Comparison of ENCODE assay signal across 1 cellular context in the genomic region with DNA sequence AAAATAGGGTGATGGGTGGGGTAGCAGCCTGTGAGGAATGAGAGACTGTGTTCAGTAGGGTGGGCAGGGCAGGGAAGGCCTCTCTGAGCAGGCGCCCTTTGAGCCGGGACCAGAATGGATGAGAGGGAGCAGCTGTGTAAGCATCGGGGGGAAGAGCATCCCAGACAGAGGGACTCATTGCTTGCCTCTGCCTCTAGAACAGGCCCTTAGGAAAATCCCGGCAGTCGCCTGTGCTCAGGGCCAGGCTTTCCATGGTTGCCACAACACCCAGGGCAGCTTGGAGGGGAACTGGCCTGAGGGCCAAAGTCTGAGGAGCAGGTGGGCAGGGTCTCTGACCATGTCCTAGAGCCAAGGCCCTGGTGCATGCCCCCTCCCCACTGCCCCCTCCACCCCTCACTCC.
TF ChIP-seq lines count a peak whose summit lies in the region.

No MANE protein-coding gene starts in this region.

TF ChIP-seq in HepG2, 621 proteins besides CTCF, POLR2A, EP300 and RAD21 (continued from another document):
- TF ChIP-seq HMGXB4 (CRISPR knock-in tag; IDR thresholded peaks at IDR 0.05; ENCODE audit: borderline replicate concordance in 1 of 2, low read depth in 1 of 2) (no peak), ZFYVE20 (CRISPR knock-in tag; IDR thresholded peaks at IDR 0.05; ENCODE audit: borderline replicate concordance, low read depth) (no peak), PHF21A (CRISPR knock-in tag; IDR thresholded peaks at IDR 0.05) (no peak), HOXA3 (CRISPR knock-in tag; IDR thresholded peaks at IDR 0.05) (no peak), CHD2 (IDR thresholded peaks at IDR 0.05; ENCODE audit: low read depth, low read length) (no peak), ZFAT (CRISPR knock-in tag; conservative IDR thresholded peaks at IDR 0.05) (no peak)
